In genomic region chr3:31255007-31255603, GRCh38 we compare ENCODE assay signal across 23 cellular contexts.
A peak's percentile ranks its signal among the peaks of the same experiment; 100 is the strongest.
DNase-seq lines count a peak whose midpoint lies in the region; ATAC-seq and TF ChIP-seq lines count a peak whose summit lies in the region.
"Had no signal": no experiment of that assay in that cellular context is flagged by ENCODE, and none has a peak within 500 bp of the region (broad histone marks: within the 10 kb centered on the region; RNA-seq: fewer than 3 reads in every experiment).

No MANE protein-coding gene starts in this region.

- H3K27ac ChIP-seq in prostate gland, result no peak overlapping the region
- H3K27ac ChIP-seq in SJCRH30, result no peak overlapping the region
- no peak overlapping the region for H3K27ac ChIP-seq in naive thymus-derived CD4-positive, alpha-beta T cell (ENCODE audit: low read depth, low read length)
- no peak overlapping the region for H3K27ac ChIP-seq in CD4-positive, alpha-beta T cell (ENCODE audit: low read depth, low read length)
- H3K27ac ChIP-seq: 22Rv1 had no signal

- peaks cover 0 to 36% (median 3%) of the 10 kb centered on the region in 5 donors for H3K36me3 Mint-ChIP-seq in naive thymus-derived CD4-positive, alpha-beta T cell
- H3K36me3 Mint-ChIP-seq in CD4-positive, alpha-beta T cell (ENCODE audit: low read depth), result no peaks in the 10 kb centered on the region
- H3K36me3 Mint-ChIP-seq: CD4-positive, CD25-positive, alpha-beta regulatory T cell had no signal

- TF ChIP-seq POLR2A in prostate gland (IDR thresholded peaks at IDR 0.05), result no peak

- H3K36me3 ChIP-seq in prostate gland (no peaks in the 10 kb centered on the region), SJCRH30 (no peaks in the 10 kb centered on the region)
- H3K36me3 ChIP-seq in naive thymus-derived CD4-positive, alpha-beta T cell (ENCODE audit: control insufficient read depth in 2 of 3, insufficient read depth in 3 of 3, low read length in 3 of 3), result no peaks in the 10 kb centered on the region

- H3K27me3 Mint-ChIP-seq in naive thymus-derived CD4-positive, alpha-beta T cell, result no peaks in the 10 kb centered on the region
- H3K27me3 Mint-ChIP-seq in CD4-positive, alpha-beta T cell, result no peaks in the 10 kb centered on the region
- H3K27me3 Mint-ChIP-seq: B cell had no signal

- H3K27ac Mint-ChIP-seq in naive thymus-derived CD4-positive, alpha-beta T cell, result peak overlapping the region in 1 of 9 donors; percentile 28
- no peak overlapping the region for H3K27ac Mint-ChIP-seq in CD4-positive, alpha-beta T cell
- H3K27ac Mint-ChIP-seq: B cell, GM23338 had no signal

- H3K4me3 ChIP-seq in prostate gland (no peak overlapping the region), SJCRH30 (no peak overlapping the region)
- no peak overlapping the region for H3K4me3 ChIP-seq in naive thymus-derived CD4-positive, alpha-beta T cell (ENCODE audit: low read length)
- H3K4me3 ChIP-seq: GM12878, GM23338 had no signal

- no peak for TF ChIP-seq CTCF in prostate gland (IDR thresholded peaks at IDR 0.05)
- no peak for TF ChIP-seq CTCF in CD4-positive, alpha-beta T cell (IDR thresholded peaks at IDR 0.05)

- peaks cover 8 to 45% (median 19%) of the 10 kb centered on the region in 7 donors for H3K4me1 Mint-ChIP-seq in naive thymus-derived CD4-positive, alpha-beta T cell
- H3K4me1 Mint-ChIP-seq in CD4-positive, alpha-beta T cell (ENCODE audit: low read depth), result peaks cover 21% of the 10 kb centered on the region
- H3K4me1 Mint-ChIP-seq: B cell had no signal

- no peaks in the 10 kb centered on the region for H3K27me3 ChIP-seq in prostate gland (replicated peaks; ENCODE audit: insufficient read depth)
- no peaks in the 10 kb centered on the region for H3K27me3 ChIP-seq in SJCRH30
- no peaks in the 10 kb centered on the region for H3K27me3 ChIP-seq in naive thymus-derived CD4-positive, alpha-beta T cell (ENCODE audit: control insufficient read depth in 2 of 2, insufficient read depth in 2 of 2, low read length in 2 of 2)
- H3K27me3 ChIP-seq in CD4-positive, alpha-beta T cell (ENCODE audit: control insufficient read depth, insufficient read depth, low read length), result no peaks in the 10 kb centered on the region

- no peaks in the 10 kb centered on the region for H3K4me1 ChIP-seq in prostate gland (replicated peaks)
- no peaks in the 10 kb centered on the region for H3K4me1 ChIP-seq in SJCRH30
- H3K4me1 ChIP-seq in naive thymus-derived CD4-positive, alpha-beta T cell (ENCODE audit: control insufficient read depth in 2 of 2, insufficient read depth in 2 of 2, low read length in 2 of 2), result peaks cover 0 to 5% of the 10 kb centered on the region in 2 donors

- DNase-seq in DMS53 (lab: John Stamatoyannopoulos, UW) (peak; percentile 16), DMS53 treated with DMSO at 0.1 percent for 48 hours (lab: John Stamatoyannopoulos, UW; ENCODE audit: unreplicated experiment) (no peak), NCI-H526 treated with DMSO at 0.1 percent for 48 hours (lab: John Stamatoyannopoulos, UW) (peak; percentile 13), left colon (no peak), prostate gland (ENCODE audit: low spot score) (peak; percentile 30), SJCRH30 (no peak)
- DNase-seq in naive thymus-derived CD4-positive, alpha-beta T cell, result no peak
- no peak for DNase-seq in CD4-positive, alpha-beta T cell
- DNase-seq: CD4-positive, CD25-positive, alpha-beta regulatory T cell; DMS153; EL; HCEC 1CT; NCI-H1694; NCI-H2107; NCI-H226; NCI-H524; NK-92 treated with Interleukin-12 subunit alpha and Interleukin-12 subunit beta, amount 100 ng/mL, for 24 hours; SHP77; SK-N-SH had no signal

- no peak overlapping the region for H3K4me3 Mint-ChIP-seq in naive thymus-derived CD4-positive, alpha-beta T cell
- H3K4me3 Mint-ChIP-seq in CD4-positive, alpha-beta T cell, result no peak overlapping the region
- H3K4me3 Mint-ChIP-seq: B cell, GM23338 had no signal

- CTCF ChIA-PET in naive thymus-derived CD4-positive, alpha-beta T cell (lab: Charles Lee), result interaction anchor here (0.9 kb wide), 1 partner anchor 14 kb away, joined by 3 read pairs; no protein-coding TSS in a partner anchor
- CTCF ChIA-PET in CD4-positive, alpha-beta T cell (lab: Charles Lee), result no interaction called here

- POLR2A ChIA-PET in naive thymus-derived CD4-positive, alpha-beta T cell (lab: Charles Lee), result no interaction called here
- POLR2A ChIA-PET in CD4-positive, alpha-beta T cell (lab: Charles Lee), result no interaction called here

- H3K9me3 ChIP-seq in prostate gland (no peaks in the 10 kb centered on the region), SJCRH30 (replicated peaks) (no peaks in the 10 kb centered on the region)
- no peaks in the 10 kb centered on the region for H3K9me3 ChIP-seq in naive thymus-derived CD4-positive, alpha-beta T cell (ENCODE audit: control insufficient read depth in 2 of 3, low read length in 3 of 3)
- no peaks in the 10 kb centered on the region for H3K9me3 ChIP-seq in CD4-positive, alpha-beta T cell (ENCODE audit: control insufficient read depth, low read length)
- H3K9me3 ChIP-seq: SK-N-SH had no signal

- ATAC-seq in left colon, result peak; percentile 97
- ATAC-seq in naive thymus-derived CD4-positive, alpha-beta T cell, result no peak
- no peak for ATAC-seq in CD4-positive, alpha-beta T cell (ENCODE audit: poor library complexity)
- ATAC-seq: GM12878, GM23338 had no signal

- WGBS in prostate gland, result 52% methylated on average over 3 of the region's 3 CpGs

- H3K9me3 Mint-ChIP-seq in naive thymus-derived CD4-positive, alpha-beta T cell, result peaks cover 0 to 40% (median 5%) of the 10 kb centered on the region in 11 donors
- H3K9me3 Mint-ChIP-seq in CD4-positive, alpha-beta T cell, result peaks cover 4% of the 10 kb centered on the region
- H3K9me3 Mint-ChIP-seq: GM23338 had no signal

- intact Hi-C loops in left colon (cut with DNase I, micrococcal nuclease) (no loop called here), prostate gland (cut with DNase I) (no loop called here)
- intact Hi-C loops in naive thymus-derived CD4-positive, alpha-beta T cell (cut with micrococcal nuclease), result no loop called here
- intact Hi-C loops in CD4-positive, alpha-beta T cell (cut with DNase I, micrococcal nuclease), result no loop called here

Comparison
In these comparisons a context has a peak if more than half of its experiments do, and no peak if none do; other contexts are left out.
1. DNase-seq: peak in DMS53 (single experiment), NCI-H526 treated with DMSO at 0.1 percent for 48 hours (single experiment) and prostate gland (single experiment); none in DMS53 treated with DMSO at 0.1 percent for 48 hours (single experiment), left colon (0 of 2), SJCRH30 (0 of 2), naive thymus-derived CD4-positive, alpha-beta T cell (0 of 9) and CD4-positive, alpha-beta T cell (0 of 10).